In genomic region chr21:31941694-31942093, GRCh38 we compare ENCODE assay signal across 26 cellular contexts.
DNase-seq lines count a peak whose midpoint lies in the region; ATAC-seq and TF ChIP-seq lines count a peak whose summit lies in the region.
"Had no signal": no experiment of that assay in that cellular context is flagged by ENCODE, and none has a peak within 500 bp of the region (broad histone marks: within the 10 kb centered on the region; RNA-seq: fewer than 3 reads in every experiment).

No MANE protein-coding gene starts in this region.

- in situ Hi-C loops in transverse colon (cut with MboI; ENCODE audit: low pct_ligation_motif_present in 1 of 4, low pct_unique_long_range_greater_than_20kb in 1 of 4, low sequenced_read_pairs in 3 of 4), result no loop called here

- H3K27me3 Mint-ChIP-seq in endothelial cell (ENCODE audit: unreplicated experiment) (peaks cover 2% of the 10 kb centered on the region), mesothelial cell of epicardium (ENCODE audit: low read depth) (no peaks in the 10 kb centered on the region), nephron progenitor cell (ENCODE audit: low read depth, poor library complexity) (no peaks in the 10 kb centered on the region)

- H3K27ac Mint-ChIP-seq in endothelial cell (ENCODE audit: unreplicated experiment) (peak overlapping the region; percentile 75), mesothelial cell of epicardium (peak overlapping the region; percentile 54), nephron progenitor cell (peak overlapping the region; percentile 80)
- H3K27ac Mint-ChIP-seq: CD14-positive monocyte; CD4-positive, alpha-beta memory T cell; CD4-positive, CD25-positive, alpha-beta regulatory T cell had no signal

- DNase-seq in endothelial cell (ENCODE audit: low spot score) (no peak), mesothelial cell of epicardium (ENCODE audit: low spot score in 2 of 2, unreplicated experiment in 2 of 2) (no peak), nephron progenitor cell (no peak), transverse colon (peak; percentile 18), tibial nerve (ENCODE audit: low spot score in 2 of 2) (no peak), NOMO-1 treated with DMSO at 0.1 percent for 48 hours (lab: John Stamatoyannopoulos, UW; ENCODE audit: unreplicated experiment) (no peak), iPS-NIHi7 (ENCODE audit: extremely low spot score) (no peak)
- DNase-seq: 8988T; ACHN; BE2C; C1 segment of cervical spinal cord; CD4-positive, alpha-beta memory T cell; CD4-positive, CD25-positive, alpha-beta regulatory T cell; CD8-positive, alpha-beta memory T cell; COR-L47; DMS 273 treated with DMSO at 0.1 percent for 48 hours; DMS153; DMS53; DMS79; DND-41; EL; GDM1 had no signal

- H3K27me3 ChIP-seq in transverse colon (no peaks in the 10 kb centered on the region), tibial nerve (no peaks in the 10 kb centered on the region)
- H3K27me3 ChIP-seq: BE2C, BLaER1 had no signal

- WGBS in transverse colon (ENCODE audit: low coverage in 1 of 2), 2 donors, result 50 to 56% methylated on average over 2 to 6 of the region's 6 CpGs
- WGBS in tibial nerve, 2 donors, result 92 to 94% methylated on average over 6 of the region's 6 CpGs

- H3K4me1 ChIP-seq in transverse colon (peaks cover 0 to 12% (median under 1%) of the 10 kb centered on the region in 4 donors), tibial nerve (no peaks in the 10 kb centered on the region)
- H3K4me1 ChIP-seq: BE2C, BLaER1 had no signal

- H3K4me1 Mint-ChIP-seq in endothelial cell (ENCODE audit: unreplicated experiment), result peaks cover 33% of the 10 kb centered on the region
- H3K4me1 Mint-ChIP-seq in mesothelial cell of epicardium, result peaks cover 68% of the 10 kb centered on the region
- peaks cover 77% of the 10 kb centered on the region for H3K4me1 Mint-ChIP-seq in nephron progenitor cell
- H3K4me1 Mint-ChIP-seq: CD14-positive monocyte; CD4-positive, CD25-positive, alpha-beta regulatory T cell; CD8-positive, alpha-beta memory T cell had no signal

- TF ChIP-seq POLR2A in transverse colon (IDR thresholded peaks at IDR 0.05) (no peak), tibial nerve (IDR thresholded peaks at IDR 0.05) (no peak)

- no peak for TF ChIP-seq EP300 in transverse colon (IDR thresholded peaks at IDR 0.05; ENCODE audit: low read depth)
- TF ChIP-seq EP300 in tibial nerve (IDR thresholded peaks at IDR 0.05), result no peak

- H3K27ac ChIP-seq in transverse colon, result peak overlapping the region in 2 of 4 donors; percentile 26 to 39
- no peak overlapping the region for H3K27ac ChIP-seq in tibial nerve
- H3K27ac ChIP-seq: BLaER1 had no signal

- H3K9me3 ChIP-seq in transverse colon (no peaks in the 10 kb centered on the region), tibial nerve (no peaks in the 10 kb centered on the region)
- H3K9me3 ChIP-seq: BLaER1 had no signal

- no peak overlapping the region for H3K4me3 Mint-ChIP-seq in endothelial cell (ENCODE audit: unreplicated experiment)
- no peak overlapping the region for H3K4me3 Mint-ChIP-seq in mesothelial cell of epicardium
- no peak overlapping the region for H3K4me3 Mint-ChIP-seq in nephron progenitor cell
- H3K4me3 Mint-ChIP-seq: CD14-positive monocyte; CD4-positive, alpha-beta memory T cell; CD4-positive, CD25-positive, alpha-beta regulatory T cell; CD8-positive, alpha-beta memory T cell had no signal

- H3K4me3 ChIP-seq in transverse colon (no peak overlapping the region), tibial nerve (no peak overlapping the region)
- H3K4me3 ChIP-seq: BLaER1, GM12878 had no signal

- intact Hi-C loops in transverse colon (cut with DNase I; ENCODE audit: low total_unique reads), result no loop called here

- H3K36me3 ChIP-seq in transverse colon (no peaks in the 10 kb centered on the region), tibial nerve (no peaks in the 10 kb centered on the region)
- H3K36me3 ChIP-seq: BE2C had no signal

- H3K36me3 Mint-ChIP-seq in endothelial cell (ENCODE audit: low read depth, unreplicated experiment) (peaks cover 14% of the 10 kb centered on the region), mesothelial cell of epicardium (peaks cover 2% of the 10 kb centered on the region), nephron progenitor cell (ENCODE audit: low read depth) (peaks cover 75% of the 10 kb centered on the region)
- H3K36me3 Mint-ChIP-seq: CD14-positive monocyte; CD4-positive, alpha-beta memory T cell; CD4-positive, CD25-positive, alpha-beta regulatory T cell; CD8-positive, alpha-beta memory T cell had no signal

- TF ChIP-seq CTCF in endothelial cell (IDR thresholded peaks at IDR 0.05; ENCODE audit: unreplicated experiment) (no peak), mesothelial cell of epicardium (IDR thresholded peaks at IDR 0.05; ENCODE audit: unreplicated experiment) (no peak), nephron progenitor cell (IDR thresholded peaks at IDR 0.05) (no peak), transverse colon (IDR thresholded peaks at IDR 0.05) (no peak), tibial nerve (IDR thresholded peaks at IDR 0.05) (no peak)

- H3K9me3 Mint-ChIP-seq in endothelial cell (ENCODE audit: unreplicated experiment) (no peaks in the 10 kb centered on the region), mesothelial cell of epicardium (no peaks in the 10 kb centered on the region), nephron progenitor cell (no peaks in the 10 kb centered on the region)

- ATAC-seq in GM19328 (IDR thresholded peaks at IDR 0.05; ENCODE audit: unreplicated experiment), result no peak
- ATAC-seq: GM12878 had no signal
